Comparison of ENCODE assay signal across 29 cellular contexts in genomic region chr1:217193151-217193550, GRCh38.
"Had no signal": no experiment of that assay in that cellular context is flagged by ENCODE, and none has a peak within 500 bp of the region (broad histone marks: within the 10 kb centered on the region; RNA-seq: fewer than 3 reads in every experiment).

No MANE protein-coding gene starts in this region.

- H3K27me3 ChIP-seq: adrenal gland, ascending aorta, gastrocnemius medialis, heart left ventricle had no signal

- H3K27ac ChIP-seq: adrenal gland, ascending aorta, gastrocnemius medialis, heart left ventricle had no signal

- H3K9me3 ChIP-seq: adrenal gland, gastrocnemius medialis had no signal

- ATAC-seq: activated CD4-positive, alpha-beta T cell treated with anti-CD3 and anti-CD28 coated beads for 36 hours; activated CD8-positive, alpha-beta memory T cell treated with anti-CD3 and anti-CD28 coated beads, Interleukin-2, amount 10 ng/mL, durations not matched to agents 7 days and 5 days; activated CD8-positive, alpha-beta T cell treated with anti-CD3 and anti-CD28 coated beads, Interleukin-2, amount 10 ng/mL, durations not matched to agents 7 days and 5 days; activated naive CD8-positive, alpha-beta T cell treated with anti-CD3 and anti-CD28 coated beads, Interleukin-2, amount 50 U/mL, for 24 hours; effector memory CD8-positive, alpha-beta T cell; esophagus mucosa; gastrocnemius medialis; heart left ventricle; T-helper 17 cell had no signal

- H3K36me3 ChIP-seq: adrenal gland, ascending aorta, gastrocnemius medialis, heart left ventricle had no signal

- H3K4me1 ChIP-seq: adrenal gland, ascending aorta, gastrocnemius medialis had no signal

- DNase-seq: activated CD4-positive, alpha-beta memory T cell treated with anti-CD3 and anti-CD28 coated beads for 36 hours; activated CD4-positive, alpha-beta T cell treated with anti-CD3 and anti-CD28 coated beads for 36 hours; activated CD4-positive, alpha-beta T cell treated with anti-CD3 and anti-CD28 coated beads, Interleukin-2, amount 10 ng/mL, durations not matched to agents 24 days and 14 days; activated CD4-positive, CD25-positive, alpha-beta regulatory T cell; activated CD4-positive, CD25-positive, alpha-beta regulatory T cell treated with anti-CD3 and anti-CD28 coated beads, Interleukin-2, amount 50 U/mL, for 72 hours; activated CD8-positive, alpha-beta memory T cell treated with anti-CD3 and anti-CD28 coated beads, Interleukin-2, amount 10 ng/mL, durations not matched to agents 7 days and 5 days; activated CD8-positive, alpha-beta memory T cell treated with anti-CD3 and anti-CD28 coated beads, Interleukin-2, amount 50 U/mL, for 4 hours; activated CD8-positive, alpha-beta T cell treated with anti-CD3 and anti-CD28 coated beads, Interleukin-2, amount 10 ng/mL, durations not matched to agents 7 days and 5 days; activated effector memory CD4-positive, alpha-beta T cell treated with anti-CD3 and anti-CD28 coated beads, Interleukin-2, amount 50 U/mL, for 16 hours; activated naive CD4-positive, alpha-beta T cell treated with anti-CD3 and anti-CD28 coated beads for 36 hours; activated naive CD8-positive, alpha-beta T cell treated with anti-CD3 and anti-CD28 coated beads for 36 hours; activated naive CD8-positive, alpha-beta T cell treated with anti-CD3 and anti-CD28 coated beads, Interleukin-2, amount 50 U/mL, for 24 hours; activated T-cell treated with anti-CD3 and anti-CD28 coated beads, Interleukin-2, amount 50 U/mL, for 1 hour; activated T-cell treated with anti-CD3 and anti-CD28 coated beads, Interleukin-2, amount 50 U/mL, for 48 hours; adrenal gland; caudate nucleus; cortex of kidney; dermis blood vessel endothelial cell; effector CD4-positive, alpha-beta T cell; effector memory CD8-positive, alpha-beta T cell; foreskin fibroblast; gastrocnemius medialis; glutamatergic neuron; heart left ventricle; hypothalamus; T-helper 17 cell; T1000 had no signal

- H3K4me3 ChIP-seq: adrenal gland, ascending aorta, gastrocnemius medialis, heart left ventricle had no signal
